In genomic region chr2:42100696-42101585, GRCh38 we compare ENCODE assay signal across 8 cellular contexts. TPM values are rescaled to one million over a fixed set of nuclear protein-coding genes. Genes with fewer than 3 reads are reported as not detected.
A peak's percentile ranks its signal among the peaks of the same experiment; 100 is the strongest.
DNase-seq lines count a peak whose midpoint lies in the region; ATAC-seq and TF ChIP-seq lines count a peak whose summit lies in the region.

No MANE protein-coding gene starts in this region.

- ATAC-seq in HG03280 (IDR thresholded peaks at IDR 0.05; ENCODE audit: unreplicated experiment), result no peak

- in situ Hi-C loops in GM13977 (cut with MboI; ENCODE audit: low pct_unique_long_range_greater_than_20kb, low sequenced_read_pairs, unreplicated experiment), result no loop called here

- H3K27ac ChIP-seq in WERI-Rb-1, result no peak overlapping the region

- TF ChIP-seq CTCF in GM13977 (IDR thresholded peaks at IDR 0.05; ENCODE audit: extremely low read depth, insufficient read depth, missing control alignments) (no peak), mesothelial cell of epicardium (IDR thresholded peaks at IDR 0.05; ENCODE audit: unreplicated experiment) (no peak), WERI-Rb-1 (IDR thresholded peaks at IDR 0.05; ENCODE audit: low read depth, low read length) (no peak)

- DNase-seq in GM13977 (ENCODE audit: low spot score), result peak; percentile 61
- DNase-seq in activated CD4-positive, alpha-beta T cell treated with anti-CD3 and anti-CD28 coated beads, Interleukin-2, amount 50 U/mL, for 4 hours, result peak; percentile 46 to 59
- peak; percentile 53 for DNase-seq in effector CD4-positive, alpha-beta T cell
- DNase-seq in mesothelial cell of epicardium (ENCODE audit: low spot score in 2 of 2, unreplicated experiment in 2 of 2), result peak; percentile 52 to 64
- no peak for DNase-seq in WERI-Rb-1
- DNase-seq in cerebellar nuclear complex (lab: John Stamatoyannopoulos, UW), result no peak

- peaks cover 5% of the 10 kb centered on the region for H3K9me3 Mint-ChIP-seq in mesothelial cell of epicardium
- peaks cover 11% of the 10 kb centered on the region for H3K9me3 Mint-ChIP-seq in stimulated activated naive CD8-positive, alpha-beta T cell treated with anti-CD3 and anti-CD28 coated beads, Interleukin-15, Interleukin-2, amounts not matched to agents 100 ng/mL and 50 ng/mL, for 24 hours

- H3K4me3 ChIP-seq in WERI-Rb-1 (ENCODE audit: low read depth, low read length), result no peak overlapping the region

- peaks cover 37% of the 10 kb centered on the region for H3K4me1 Mint-ChIP-seq in mesothelial cell of epicardium
- peaks cover 36% of the 10 kb centered on the region for H3K4me1 Mint-ChIP-seq in stimulated activated naive CD8-positive, alpha-beta T cell treated with anti-CD3 and anti-CD28 coated beads, Interleukin-15, Interleukin-2, amounts not matched to agents 100 ng/mL and 50 ng/mL, for 24 hours (ENCODE audit: low read depth)

- peaks cover 8% of the 10 kb centered on the region for H3K9me3 ChIP-seq in WERI-Rb-1 (ENCODE audit: severe bottlenecking)

- no peaks in the 10 kb centered on the region for H3K27me3 Mint-ChIP-seq in mesothelial cell of epicardium (ENCODE audit: low read depth)
- H3K27me3 Mint-ChIP-seq in stimulated activated naive CD8-positive, alpha-beta T cell treated with anti-CD3 and anti-CD28 coated beads, Interleukin-15, Interleukin-2, amounts not matched to agents 100 ng/mL and 50 ng/mL, for 24 hours, result no peaks in the 10 kb centered on the region

- H3K4me3 Mint-ChIP-seq in mesothelial cell of epicardium, result no peak overlapping the region
- H3K4me3 Mint-ChIP-seq in stimulated activated naive CD8-positive, alpha-beta T cell treated with anti-CD3 and anti-CD28 coated beads, Interleukin-15, Interleukin-2, amounts not matched to agents 100 ng/mL and 50 ng/mL, for 24 hours, result peak overlapping the region; percentile 12

- no peaks in the 10 kb centered on the region for H3K36me3 Mint-ChIP-seq in mesothelial cell of epicardium
- peaks cover 9% of the 10 kb centered on the region for H3K36me3 Mint-ChIP-seq in stimulated activated naive CD8-positive, alpha-beta T cell treated with anti-CD3 and anti-CD28 coated beads, Interleukin-15, Interleukin-2, amounts not matched to agents 100 ng/mL and 50 ng/mL, for 24 hours (ENCODE audit: low read depth)

- H3K36me3 ChIP-seq in WERI-Rb-1, result no peaks in the 10 kb centered on the region

- H3K27me3 ChIP-seq in WERI-Rb-1 (ENCODE audit: insufficient read depth, low read depth, severe bottlenecking), result no peaks in the 10 kb centered on the region

- H3K27ac Mint-ChIP-seq in mesothelial cell of epicardium, result peak overlapping the region; percentile 21
- H3K27ac Mint-ChIP-seq in stimulated activated naive CD8-positive, alpha-beta T cell treated with anti-CD3 and anti-CD28 coated beads, Interleukin-15, Interleukin-2, amounts not matched to agents 100 ng/mL and 50 ng/mL, for 24 hours, result peak overlapping the region; percentile 14

RNA-seq across cellular contexts. Expression of gene PKDCC, which starts 53.1 kb away (rescaled TPM):
- 112 to 131 TPM (median 123 TPM) in 3 replicates for total RNA-seq in mesothelial cell of epicardium

Comparison
In these comparisons a context has a peak if more than half of its experiments do, and no peak if none do; other contexts are left out.
1. DNase-seq: peak in GM13977 (single experiment), activated CD4-positive, alpha-beta T cell treated with anti-CD3 and anti-CD28 coated beads, Interleukin-2, amount 50 U/mL, for 4 hours (2 of 2), effector CD4-positive, alpha-beta T cell (single experiment) and mesothelial cell of epicardium (2 of 2); none in WERI-Rb-1 (single experiment) and cerebellar nuclear complex (0 of 2).